ENCODE assay signal across 1 cellular context in genomic region chr19:11446652-11447301, GRCh38.
A peak's percentile ranks its signal among the peaks of the same experiment; 100 is the strongest.
TF ChIP-seq lines count a peak whose summit lies in the region.

No MANE protein-coding gene starts in this region.

TF ChIP-seq in K562, 482 proteins besides CTCF, POLR2A, EP300 and RAD21 (continued from another document):
- TF ChIP-seq, protein P1, sequence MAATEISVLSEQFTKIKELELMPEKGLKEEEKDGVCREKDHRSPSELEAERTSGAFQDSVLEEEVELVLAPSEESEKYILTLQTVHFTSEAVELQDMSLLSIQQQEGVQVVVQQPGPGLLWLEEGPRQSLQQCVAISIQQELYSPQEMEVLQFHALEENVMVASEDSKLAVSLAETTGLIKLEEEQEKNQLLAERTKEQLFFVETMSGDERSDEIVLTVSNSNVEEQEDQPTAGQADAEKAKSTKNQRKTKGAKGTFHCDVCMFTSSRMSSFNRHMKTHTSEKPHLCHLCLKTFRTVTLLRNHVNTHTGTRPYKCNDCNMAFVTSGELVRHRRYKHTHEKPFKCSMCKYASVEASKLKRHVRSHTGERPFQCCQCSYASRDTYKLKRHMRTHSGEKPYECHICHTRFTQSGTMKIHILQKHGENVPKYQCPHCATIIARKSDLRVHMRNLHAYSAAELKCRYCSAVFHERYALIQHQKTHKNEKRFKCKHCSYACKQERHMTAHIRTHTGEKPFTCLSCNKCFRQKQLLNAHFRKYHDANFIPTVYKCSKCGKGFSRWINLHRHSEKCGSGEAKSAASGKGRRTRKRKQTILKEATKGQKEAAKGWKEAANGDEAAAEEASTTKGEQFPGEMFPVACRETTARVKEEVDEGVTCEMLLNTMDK (IDR thresholded peaks at IDR 0.05; ENCODE audit: borderline replicate concordance, insufficient read depth, low read depth, low read length, poor library complexity, severe bottlenecking) = peak; percentile 77
- no peak for TF ChIP-seq REST (CRISPR knock-in tag; IDR thresholded peaks at IDR 0.05; ENCODE audit: low read depth)
- TF ChIP-seq ZNF184 (CRISPR knock-in tag; IDR thresholded peaks at IDR 0.05) = no peak
- peak; percentile 92 for TF ChIP-seq ARID2 (IDR thresholded peaks at IDR 0.05)
- TF ChIP-seq ZBTB5 (IDR thresholded peaks at IDR 0.05) = no peak
- no peak for TF ChIP-seq ZNF512 (tag; IDR thresholded peaks at IDR 0.05)
- no peak for TF ChIP-seq ADNP (tag; IDR thresholded peaks at IDR 0.05)
- TF ChIP-seq SMAD4 (CRISPR knock-in tag; conservative IDR thresholded peaks at IDR 0.05) = 0 out of 2 replicates have a peak, but pooled peaks have one; percentile 17
- no peak for TF ChIP-seq NR2C2 (CRISPR knock-in tag; IDR thresholded peaks at IDR 0.05)
- no peak for TF ChIP-seq NR2C2 (tag; IDR thresholded peaks at IDR 0.05)
- no peak for TF ChIP-seq ZNF316 (IDR thresholded peaks at IDR 0.05)
- no peak for TF ChIP-seq C11orf30 (IDR thresholded peaks at IDR 0.05; ENCODE audit: low read depth)
- TF ChIP-seq, protein P2, sequence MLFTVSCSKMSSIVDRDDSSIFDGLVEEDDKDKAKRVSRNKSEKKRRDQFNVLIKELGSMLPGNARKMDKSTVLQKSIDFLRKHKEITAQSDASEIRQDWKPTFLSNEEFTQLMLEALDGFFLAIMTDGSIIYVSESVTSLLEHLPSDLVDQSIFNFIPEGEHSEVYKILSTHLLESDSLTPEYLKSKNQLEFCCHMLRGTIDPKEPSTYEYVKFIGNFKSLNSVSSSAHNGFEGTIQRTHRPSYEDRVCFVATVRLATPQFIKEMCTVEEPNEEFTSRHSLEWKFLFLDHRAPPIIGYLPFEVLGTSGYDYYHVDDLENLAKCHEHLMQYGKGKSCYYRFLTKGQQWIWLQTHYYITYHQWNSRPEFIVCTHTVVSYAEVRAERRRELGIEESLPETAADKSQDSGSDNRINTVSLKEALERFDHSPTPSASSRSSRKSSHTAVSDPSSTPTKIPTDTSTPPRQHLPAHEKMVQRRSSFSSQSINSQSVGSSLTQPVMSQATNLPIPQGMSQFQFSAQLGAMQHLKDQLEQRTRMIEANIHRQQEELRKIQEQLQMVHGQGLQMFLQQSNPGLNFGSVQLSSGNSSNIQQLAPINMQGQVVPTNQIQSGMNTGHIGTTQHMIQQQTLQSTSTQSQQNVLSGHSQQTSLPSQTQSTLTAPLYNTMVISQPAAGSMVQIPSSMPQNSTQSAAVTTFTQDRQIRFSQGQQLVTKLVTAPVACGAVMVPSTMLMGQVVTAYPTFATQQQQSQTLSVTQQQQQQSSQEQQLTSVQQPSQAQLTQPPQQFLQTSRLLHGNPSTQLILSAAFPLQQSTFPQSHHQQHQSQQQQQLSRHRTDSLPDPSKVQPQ (CRISPR knock-in tag; IDR thresholded peaks at IDR 0.05; ENCODE audit: borderline replicate concordance) = no peak
- no peak for TF ChIP-seq CAMTA2 (CRISPR knock-in tag; conservative IDR thresholded peaks at IDR 0.05)
- no peak for TF ChIP-seq TCF15 (CRISPR knock-in tag; IDR thresholded peaks at IDR 0.05)
- TF ChIP-seq FIP1L1 (IDR thresholded peaks at IDR 0.05; ENCODE audit: low read depth, low read length, poor library complexity, severe bottlenecking) = no peak
- TF ChIP-seq, protein P3, sequence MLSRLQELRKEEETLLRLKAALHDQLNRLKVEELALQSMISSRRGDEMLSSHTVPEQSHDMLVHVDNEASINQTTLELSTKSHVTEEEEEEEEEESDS (CRISPR knock-in tag; IDR thresholded peaks at IDR 0.05) = no peak
- TF ChIP-seq ZNF717 (CRISPR knock-in tag; IDR thresholded peaks at IDR 0.05) = no peak
- TF ChIP-seq, protein P4, sequence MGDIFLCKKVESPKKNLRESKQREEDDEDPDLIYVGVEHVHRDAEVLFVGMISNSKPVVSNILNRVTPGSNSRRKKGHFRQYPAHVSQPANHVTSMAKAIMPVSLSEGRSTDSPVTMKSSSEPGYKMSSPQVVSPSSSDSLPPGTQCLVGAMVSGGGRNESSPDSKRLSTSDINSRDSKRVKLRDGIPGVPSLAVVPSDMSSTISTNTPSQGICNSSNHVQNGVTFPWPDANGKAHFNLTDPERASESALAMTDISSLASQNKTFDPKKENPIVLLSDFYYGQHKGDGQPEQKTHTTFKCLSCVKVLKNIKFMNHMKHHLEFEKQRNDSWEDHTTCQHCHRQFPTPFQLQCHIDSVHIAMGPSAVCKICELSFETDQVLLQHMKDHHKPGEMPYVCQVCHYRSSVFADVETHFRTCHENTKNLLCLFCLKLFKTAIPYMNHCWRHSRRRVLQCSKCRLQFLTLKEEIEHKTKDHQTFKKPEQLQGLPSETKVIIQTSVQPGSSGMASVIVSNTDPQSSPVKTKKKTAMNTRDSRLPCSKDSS (IDR thresholded peaks at IDR 0.05; ENCODE audit: low read depth, partially characterized antibody) = no peak
- TF ChIP-seq ZBTB17 (CRISPR knock-in tag; IDR thresholded peaks at IDR 0.05) = no peak
- TF ChIP-seq, protein P5, sequence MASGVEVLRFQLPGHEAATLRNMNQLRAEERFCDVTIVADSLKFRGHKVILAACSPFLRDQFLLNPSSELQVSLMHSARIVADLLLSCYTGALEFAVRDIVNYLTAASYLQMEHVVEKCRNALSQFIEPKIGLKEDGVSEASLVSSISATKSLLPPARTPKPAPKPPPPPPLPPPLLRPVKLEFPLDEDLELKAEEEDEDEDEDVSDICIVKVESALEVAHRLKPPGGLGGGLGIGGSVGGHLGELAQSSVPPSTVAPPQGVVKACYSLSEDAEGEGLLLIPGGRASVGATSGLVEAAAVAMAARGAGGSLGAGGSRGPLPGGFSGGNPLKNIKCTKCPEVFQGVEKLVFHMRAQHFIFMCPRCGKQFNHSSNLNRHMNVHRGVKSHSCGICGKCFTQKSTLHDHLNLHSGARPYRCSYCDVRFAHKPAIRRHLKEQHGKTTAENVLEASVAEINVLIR (CRISPR knock-in tag; IDR thresholded peaks at IDR 0.05) = no peak
- TF ChIP-seq TFAP4 (CRISPR knock-in tag; IDR thresholded peaks at IDR 0.05; ENCODE audit: borderline replicate concordance) = peak; percentile 44; the same call in 1 of the 2 replicates
- TF ChIP-seq BCL6 (CRISPR knock-in tag; IDR thresholded peaks at IDR 0.05) = no peak
- TF ChIP-seq IFI16 (CRISPR knock-in tag; IDR thresholded peaks at IDR 0.05) = no peak
- no peak for TF ChIP-seq MCM5 (IDR thresholded peaks at IDR 0.05; ENCODE audit: low read depth)
- no peak for TF ChIP-seq ILF3 (IDR thresholded peaks at IDR 0.05; ENCODE audit: borderline replicate concordance)
- TF ChIP-seq, protein P6, sequence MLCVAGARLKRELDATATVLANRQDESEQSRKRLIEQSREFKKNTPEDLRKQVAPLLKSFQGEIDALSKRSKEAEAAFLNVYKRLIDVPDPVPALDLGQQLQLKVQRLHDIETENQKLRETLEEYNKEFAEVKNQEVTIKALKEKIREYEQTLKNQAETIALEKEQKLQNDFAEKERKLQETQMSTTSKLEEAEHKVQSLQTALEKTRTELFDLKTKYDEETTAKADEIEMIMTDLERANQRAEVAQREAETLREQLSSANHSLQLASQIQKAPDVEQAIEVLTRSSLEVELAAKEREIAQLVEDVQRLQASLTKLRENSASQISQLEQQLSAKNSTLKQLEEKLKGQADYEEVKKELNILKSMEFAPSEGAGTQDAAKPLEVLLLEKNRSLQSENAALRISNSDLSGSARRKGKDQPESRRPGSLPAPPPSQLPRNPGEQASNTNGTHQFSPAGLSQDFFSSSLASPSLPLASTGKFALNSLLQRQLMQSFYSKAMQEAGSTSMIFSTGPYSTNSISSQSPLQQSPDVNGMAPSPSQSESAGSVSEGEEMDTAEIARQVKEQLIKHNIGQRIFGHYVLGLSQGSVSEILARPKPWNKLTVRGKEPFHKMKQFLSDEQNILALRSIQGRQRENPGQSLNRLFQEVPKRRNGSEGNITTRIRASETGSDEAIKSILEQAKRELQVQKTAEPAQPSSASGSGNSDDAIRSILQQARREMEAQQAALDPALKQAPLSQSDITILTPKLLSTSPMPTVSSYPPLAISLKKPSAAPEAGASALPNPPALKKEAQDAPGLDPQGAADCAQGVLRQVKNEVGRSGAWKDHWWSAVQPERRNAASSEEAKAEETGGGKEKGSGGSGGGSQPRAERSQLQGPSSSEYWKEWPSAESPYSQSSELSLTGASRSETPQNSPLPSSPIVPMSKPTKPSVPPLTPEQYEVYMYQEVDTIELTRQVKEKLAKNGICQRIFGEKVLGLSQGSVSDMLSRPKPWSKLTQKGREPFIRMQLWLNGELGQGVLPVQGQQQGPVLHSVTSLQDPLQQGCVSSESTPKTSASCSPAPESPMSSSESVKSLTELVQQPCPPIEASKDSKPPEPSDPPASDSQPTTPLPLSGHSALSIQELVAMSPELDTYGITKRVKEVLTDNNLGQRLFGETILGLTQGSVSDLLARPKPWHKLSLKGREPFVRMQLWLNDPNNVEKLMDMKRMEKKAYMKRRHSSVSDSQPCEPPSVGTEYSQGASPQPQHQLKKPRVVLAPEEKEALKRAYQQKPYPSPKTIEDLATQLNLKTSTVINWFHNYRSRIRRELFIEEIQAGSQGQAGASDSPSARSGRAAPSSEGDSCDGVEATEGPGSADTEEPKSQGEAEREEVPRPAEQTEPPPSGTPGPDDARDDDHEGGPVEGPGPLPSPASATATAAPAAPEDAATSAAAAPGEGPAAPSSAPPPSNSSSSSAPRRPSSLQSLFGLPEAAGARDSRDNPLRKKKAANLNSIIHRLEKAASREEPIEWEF (CRISPR knock-in tag; IDR thresholded peaks at IDR 0.05) = no peak
- TF ChIP-seq SRSF7 (optimal IDR thresholded peaks at IDR 0.05; ENCODE audit: low read depth, low read length) = no peak
- TF ChIP-seq E2F3 (CRISPR knock-in tag; IDR thresholded peaks at IDR 0.05) = no peak
- 0 out of 2 replicates have a peak, but pooled peaks have one; percentile 41 for TF ChIP-seq FOXP1 (CRISPR knock-in tag; IDR thresholded peaks at IDR 0.05)
- no peak for TF ChIP-seq CCAR2 (IDR thresholded peaks at IDR 0.05; ENCODE audit: low read depth, low read length)
- no peak for TF ChIP-seq ZBTB8A (IDR thresholded peaks at IDR 0.05; ENCODE audit: partially characterized antibody)
- no peak for TF ChIP-seq PHB2 (IDR thresholded peaks at IDR 0.05; ENCODE audit: low read depth)
